Comparison of ENCODE assay signal across 8 cellular contexts in the genomic region with DNA sequence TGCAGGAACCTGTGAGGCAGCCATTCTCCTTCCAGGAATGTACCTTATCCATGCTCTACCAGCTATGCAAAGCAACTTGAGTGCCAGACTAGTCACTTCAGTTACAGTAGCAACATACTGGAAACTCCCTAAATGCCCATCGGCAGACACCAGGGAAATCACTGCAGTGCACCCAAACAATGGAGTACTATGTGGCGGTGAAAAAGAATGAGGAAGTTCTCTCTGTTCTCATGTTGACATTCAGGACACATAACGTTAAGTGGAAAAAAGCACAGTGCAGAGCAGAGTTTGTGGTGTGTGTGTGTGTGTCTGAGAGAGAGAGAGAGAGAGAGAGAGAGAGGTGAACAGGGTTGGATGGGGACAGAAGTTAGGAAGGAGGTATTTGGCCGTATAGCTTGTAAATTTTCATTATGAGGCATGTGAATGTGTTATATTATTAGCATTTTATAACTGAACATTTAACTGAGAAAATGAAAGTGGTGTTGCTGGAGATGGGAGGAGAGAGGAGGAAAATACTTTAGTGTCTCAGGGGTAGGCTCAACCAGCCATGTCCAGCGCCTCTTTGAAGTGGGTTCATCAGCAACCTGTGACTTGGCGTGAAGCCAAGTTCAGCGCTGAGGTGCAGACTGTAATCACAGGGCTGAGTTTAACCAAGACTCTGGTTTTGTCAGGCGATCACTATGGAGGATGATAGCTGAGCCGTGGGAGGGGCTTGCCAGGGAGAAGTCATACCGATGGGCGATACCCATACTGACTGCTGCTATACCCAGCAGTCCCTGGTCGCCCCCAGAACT. TPM values are rescaled to one million over a fixed set of nuclear protein-coding genes. Genes with fewer than 3 reads are reported as not detected.
DNase-seq lines count a peak whose midpoint lies in the region; ATAC-seq lines count a peak whose summit lies in the region.

No MANE protein-coding gene starts in this region.

- ATAC-seq in GM19395 (IDR thresholded peaks at IDR 0.05; ENCODE audit: unreplicated experiment) (peak; percentile 79), GM21367 (IDR thresholded peaks at IDR 0.05; ENCODE audit: unreplicated experiment) (no peak), GM19035 (IDR thresholded peaks at IDR 0.05; ENCODE audit: unreplicated experiment) (no peak)

- peak; percentile 34 for DNase-seq in ACHN
- DNase-seq in HK-2 (ENCODE audit: unreplicated experiment): peak; percentile 78
- DNase-seq in RPMI7951 (ENCODE audit: low read depth): peak; percentile 21
- no peak for DNase-seq in NCI-H146 treated with DMSO at 0.1 percent for 48 hours (lab: John Stamatoyannopoulos, UW; ENCODE audit: unreplicated experiment)
- no peak for DNase-seq in foreskin melanocyte

- in situ Hi-C loops in ACHN (cut with HindIII; ENCODE audit: low pct_ligation_motif_present, low pct_unique_long_range_greater_than_20kb, low sequenced_read_pairs): no loop called here

RNA-seq across cellular contexts. Expression of a gene that starts 17.3 kb away (rescaled TPM):
- 20.5 and 32.0 TPM in 2 replicates for total RNA-seq in RPMI7951 (2014; rRNA removed; shearing (Covaris generic))

RNA-seq across cellular contexts. Expression of a gene that starts 46.0 kb away (rescaled TPM):
- total RNA-seq in RPMI7951 (2014; rRNA removed; shearing (Covaris generic)): not detected in 2 replicates

RNA-seq across cellular contexts. Expression of a gene that starts 56.5 kb away (rescaled TPM):
- not detected in 2 replicates for total RNA-seq in RPMI7951 (2014; rRNA removed; shearing (Covaris generic))

Comparison
In these comparisons a context has a peak if more than half of its experiments do, and no peak if none do; other contexts are left out.
1. DNase-seq: peak in ACHN (single experiment), HK-2 (single experiment) and RPMI7951 (single experiment); none in NCI-H146 treated with DMSO at 0.1 percent for 48 hours (single experiment) and foreskin melanocyte (single experiment).